Comparison of ENCODE assay signal across 1 cellular context in genomic region chr6:44249082-44249748, GRCh38.
TF ChIP-seq lines count a peak whose summit lies in the region.

No MANE protein-coding gene starts in this region.

TF ChIP-seq in IMR-90, 13 proteins besides CTCF, POLR2A, EP300 and RAD21:
- TF ChIP-seq MXI1 (IDR thresholded peaks at IDR 0.05; ENCODE audit: borderline replicate concordance, low read depth, low read length): no peak
- no peak for TF ChIP-seq FOS (IDR thresholded peaks at IDR 0.05; ENCODE audit: low read depth, low read length)
- TF ChIP-seq CHD1 (IDR thresholded peaks at IDR 0.05; ENCODE audit: low read depth, low read length): no peak
- no peak for TF ChIP-seq RFX5 (IDR thresholded peaks at IDR 0.05; ENCODE audit: low read depth, low read length)
- TF ChIP-seq RCOR1 (IDR thresholded peaks at IDR 0.05; ENCODE audit: insufficient replicate concordance, low read length): no peak
- TF ChIP-seq BHLHE40 (IDR thresholded peaks at IDR 0.05; ENCODE audit: low read depth, low read length): no peak
- TF ChIP-seq, protein P1, sequence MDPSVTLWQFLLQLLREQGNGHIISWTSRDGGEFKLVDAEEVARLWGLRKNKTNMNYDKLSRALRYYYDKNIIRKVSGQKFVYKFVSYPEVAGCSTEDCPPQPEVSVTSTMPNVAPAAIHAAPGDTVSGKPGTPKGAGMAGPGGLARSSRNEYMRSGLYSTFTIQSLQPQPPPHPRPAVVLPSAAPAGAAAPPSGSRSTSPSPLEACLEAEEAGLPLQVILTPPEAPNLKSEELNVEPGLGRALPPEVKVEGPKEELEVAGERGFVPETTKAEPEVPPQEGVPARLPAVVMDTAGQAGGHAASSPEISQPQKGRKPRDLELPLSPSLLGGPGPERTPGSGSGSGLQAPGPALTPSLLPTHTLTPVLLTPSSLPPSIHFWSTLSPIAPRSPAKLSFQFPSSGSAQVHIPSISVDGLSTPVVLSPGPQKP (IDR thresholded peaks at IDR 0.05; ENCODE audit: borderline replicate concordance, low read depth, low read length): no peak
- TF ChIP-seq SMC3 (IDR thresholded peaks at IDR 0.05; ENCODE audit: low read depth, low read length): no peak
- TF ChIP-seq MAFK (IDR thresholded peaks at IDR 0.05; ENCODE audit: low read depth, low read length): no peak
- no peak for TF ChIP-seq CEBPB (IDR thresholded peaks at IDR 0.05; ENCODE audit: low read depth, low read length)
- no peak for TF ChIP-seq NFE2L2 (IDR thresholded peaks at IDR 0.05; ENCODE audit: low read depth, low read length)
- TF ChIP-seq MAZ (IDR thresholded peaks at IDR 0.05; ENCODE audit: borderline replicate concordance, low read depth, low read length): no peak
- no peak for TF ChIP-seq USF2 (IDR thresholded peaks at IDR 0.05; ENCODE audit: low read depth, low read length)
